Comparison of ENCODE assay signal across 28 cellular contexts in the genomic region with DNA sequence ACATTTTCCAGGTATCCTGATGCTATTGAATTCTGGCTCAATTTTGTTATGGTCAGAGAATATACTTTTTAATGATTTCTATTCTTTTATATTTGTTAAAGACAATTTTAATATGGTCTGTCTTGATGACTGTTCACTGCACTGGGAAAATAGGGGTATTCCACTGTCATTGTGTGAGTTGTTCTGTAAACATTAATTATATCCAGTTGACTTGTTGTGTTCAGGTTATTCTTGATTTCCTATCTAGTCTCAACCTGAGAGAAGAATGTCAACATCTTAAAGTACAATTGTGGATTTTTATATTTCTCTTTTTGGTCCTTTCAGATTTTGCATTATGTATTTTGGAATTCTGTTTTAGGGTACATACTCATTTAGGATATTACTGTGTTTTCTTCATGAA.
"Had no signal": no experiment of that assay in that cellular context is flagged by ENCODE, and none has a peak within 500 bp of the region (broad histone marks: within the 10 kb centered on the region; RNA-seq: fewer than 3 reads in every experiment).

No MANE protein-coding gene starts in this region.

- H3K4me3 Mint-ChIP-seq: activated B cell treated with CpG ODN at 0.5 μM for 24 hours; activated CD4-positive, alpha-beta memory T cell treated with anti-CD3 and anti-CD28 coated beads, Interleukin-2, amount 10 ng/mL, durations not matched to agents 7 days and 5 days; activated CD4-positive, alpha-beta T cell treated with anti-CD3 and anti-CD28 coated beads, Interleukin-2, amount 10 ng/mL, durations not matched to agents 7 days and 5 days; activated CD8-positive, alpha-beta memory T cell treated with anti-CD3 and anti-CD28 coated beads, Interleukin-2, amount 10 ng/mL, durations not matched to agents 7 days and 5 days; activated naive CD8-positive, alpha-beta T cell treated with anti-CD3 and anti-CD28 coated beads, Interleukin-2, amount 10 ng/mL, durations not matched to agents 7 days and 5 days; activated T-helper 1 cell treated with anti-CD3 and anti-CD28 coated beads, Interleukin-12 subunit alpha, Interleukin-12 subunit beta, Interleukin-2, Interleukin-4 antibody, amounts not matched to agents 30 ng/mL and 10 ng/mL and 1 ng/mL, durations not matched to agents 14 hours and 24 hours and 36 hours; central memory CD8-positive, alpha-beta T cell; dendritic cell treated with granulocyte-macrophage colony-stimulating factor and Interleukin-4, amounts not matched to agents 40 ng/mL and 50 ng/mL, for 4 days; endodermal cell; T-helper 17 cell; T-helper 2 cell treated with Interferon-gamma antibody and Interleukin-4, amounts not matched to agents 5 μg/mL and 100 μg/mL, for 36 hours had no signal

- H3K36me3 ChIP-seq: brain microvascular endothelial cell, WERI-Rb-1 had no signal

- DNase-seq: activated B cell treated with CpG ODN at 0.5 μM for 24 hours; activated CD4-positive, alpha-beta memory T cell treated with anti-CD3 and anti-CD28 coated beads, Interleukin-2, amount 10 ng/mL, durations not matched to agents 7 days and 5 days; activated CD4-positive, alpha-beta T cell treated with anti-CD3 and anti-CD28 coated beads, Interleukin-2, amount 50 U/mL, for 4 hours; activated CD8-positive, alpha-beta memory T cell treated with anti-CD3 and anti-CD28 coated beads, Interleukin-2, amount 10 ng/mL, durations not matched to agents 7 days and 5 days; activated CD8-positive, alpha-beta memory T cell treated with anti-CD3 and anti-CD28 coated beads, Interleukin-2, amount 50 U/mL, for 4 hours; activated gamma-delta T cell; activated naive CD4-positive, alpha-beta T cell treated with Interleukin-2 at 50 U/mL for 16 hours; activated naive CD8-positive, alpha-beta T cell treated with anti-CD3 and anti-CD28 coated beads, Interleukin-2, amount 10 ng/mL, durations not matched to agents 7 days and 5 days; activated T-cell treated with anti-CD3 and anti-CD28 coated beads, Interleukin-2, amount 50 U/mL, for 1 hour; amniotic stem cell; anterior cingulate cortex; brain microvascular endothelial cell; effector memory CD4-positive, alpha-beta T cell; endodermal cell; foreskin fibroblast; T-helper 1 cell; T-helper 17 cell; T1000; WERI-Rb-1 had no signal

- H3K4me3 ChIP-seq: coronary artery, dorsolateral prefrontal cortex had no signal

- H3K27me3 ChIP-seq: brain microvascular endothelial cell had no signal

- H3K9me3 Mint-ChIP-seq: central memory CD8-positive, alpha-beta T cell had no signal

- H3K27me3 Mint-ChIP-seq: activated CD4-positive, alpha-beta memory T cell treated with anti-CD3 and anti-CD28 coated beads, Interleukin-2, amount 10 ng/mL, durations not matched to agents 7 days and 5 days; activated CD4-positive, alpha-beta T cell treated with anti-CD3 and anti-CD28 coated beads, Interleukin-2, amount 10 ng/mL, durations not matched to agents 7 days and 5 days; activated CD8-positive, alpha-beta memory T cell treated with anti-CD3 and anti-CD28 coated beads, Interleukin-2, amount 10 ng/mL, durations not matched to agents 7 days and 5 days; activated naive CD8-positive, alpha-beta T cell treated with anti-CD3 and anti-CD28 coated beads, Interleukin-2, amount 10 ng/mL, durations not matched to agents 7 days and 5 days; dendritic cell treated with granulocyte-macrophage colony-stimulating factor and Interleukin-4, amounts not matched to agents 40 ng/mL and 50 ng/mL, for 4 days; T-helper 17 cell had no signal

- H3K4me1 Mint-ChIP-seq: activated B cell treated with CpG ODN at 0.5 μM for 24 hours; central memory CD8-positive, alpha-beta T cell; endodermal cell had no signal

- ATAC-seq: activated CD4-positive, CD25-positive, alpha-beta regulatory T cell treated with anti-CD3 and anti-CD28 coated beads, Interleukin-2, amount 50 U/mL, for 24 hours; activated CD8-positive, alpha-beta memory T cell treated with anti-CD3 and anti-CD28 coated beads, Interleukin-2, amount 10 ng/mL, durations not matched to agents 7 days and 5 days; esophagus mucosa; T-helper 17 cell had no signal

- H3K27ac ChIP-seq: brain microvascular endothelial cell, coronary artery, dorsolateral prefrontal cortex, WERI-Rb-1 had no signal

- H3K27ac Mint-ChIP-seq: activated B cell treated with CpG ODN at 0.5 μM for 24 hours; activated CD4-positive, alpha-beta memory T cell treated with anti-CD3 and anti-CD28 coated beads, Interleukin-2, amount 10 ng/mL, durations not matched to agents 7 days and 5 days; activated CD4-positive, alpha-beta T cell treated with anti-CD3 and anti-CD28 coated beads, Interleukin-2, amount 10 ng/mL, durations not matched to agents 7 days and 5 days; activated CD8-positive, alpha-beta memory T cell treated with anti-CD3 and anti-CD28 coated beads, Interleukin-2, amount 10 ng/mL, durations not matched to agents 7 days and 5 days; activated naive CD8-positive, alpha-beta T cell treated with anti-CD3 and anti-CD28 coated beads, Interleukin-2, amount 10 ng/mL, durations not matched to agents 7 days and 5 days; activated T-helper 1 cell treated with anti-CD3 and anti-CD28 coated beads, Interleukin-12 subunit alpha, Interleukin-12 subunit beta, Interleukin-2, Interleukin-4 antibody, amounts not matched to agents 30 ng/mL and 10 ng/mL and 1 ng/mL, durations not matched to agents 14 hours and 24 hours and 36 hours; endodermal cell; T-helper 17 cell; T-helper 2 cell treated with Interferon-gamma antibody and Interleukin-4, amounts not matched to agents 5 μg/mL and 100 μg/mL, for 36 hours had no signal
